In the genomic region with DNA sequence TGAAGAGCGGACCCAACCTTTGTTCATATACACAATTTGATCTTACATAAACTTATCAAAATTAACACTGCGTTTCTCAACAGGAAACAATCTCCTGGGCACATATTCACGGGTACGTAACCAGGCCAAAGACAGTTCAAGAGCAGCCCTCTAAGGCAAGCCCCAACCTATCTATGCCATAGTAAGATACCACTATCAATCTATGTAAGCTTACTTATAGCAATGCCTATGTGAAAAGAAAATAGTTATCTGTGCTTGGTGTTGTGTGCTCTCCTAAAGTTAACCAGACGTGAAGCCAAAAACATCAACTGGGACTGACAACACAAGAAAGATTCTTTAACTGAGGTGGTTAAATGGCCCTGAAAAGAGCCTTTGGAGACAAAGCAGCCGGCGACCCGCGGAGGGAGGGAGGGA, we compare ENCODE assay signal across 8 cellular contexts. TPM values are rescaled to one million over a fixed set of nuclear protein-coding genes. Genes with fewer than 3 reads are reported as not detected.
DNase-seq lines count a peak whose midpoint lies in the region; ATAC-seq and TF ChIP-seq lines count a peak whose summit lies in the region.

No MANE protein-coding gene starts in this region.

- H3K4me3 Mint-ChIP-seq in T-cell, result peak overlapping the region; percentile 85 to 92 (median 86)

- H3K4me2 ChIP-seq in fibroblast of lung (ENCODE audit: extremely low read depth, insufficient read depth, low read length), result peak overlapping the region; percentile 96

- H3K9ac ChIP-seq in fibroblast of lung (ENCODE audit: insufficient read depth, low read length), result peak overlapping the region; percentile 51

- DNase-seq in NCI-H1417 (lab: John Stamatoyannopoulos, UW) (peak in 2 of 3 experiments; percentile 40 to 50), NCI-H1417 treated with DMSO at 0.1 percent for 48 hours (lab: John Stamatoyannopoulos, UW) (no peak), T-cell (peak in 3 of 34 experiments; percentile 4 to 23 (median 6)), fibroblast of lung (ENCODE audit: low read depth in 2 of 2) (peak; percentile 14 to 17), psoas muscle (no peak), cerebellum (ENCODE audit: low spot score) (no peak)

- no peak for TF ChIP-seq CTCF in fibroblast of lung (conservative IDR thresholded peaks at IDR 0.05 in 1 of 2, IDR thresholded peaks at IDR 0.05 in 1 of 2; ENCODE audit: low read depth in 1 of 2, low read length in 2 of 2)
- TF ChIP-seq CTCF in psoas muscle (IDR thresholded peaks at IDR 0.05), result no peak

- CTCF ChIA-PET in T-cell (lab: Charles Lee), result no interaction called here

- H3K9me3 ChIP-seq in fibroblast of lung (ENCODE audit: control insufficient read depth, insufficient read depth, low read depth, low read length), result no peaks in the 10 kb centered on the region
- H3K9me3 ChIP-seq in psoas muscle, result no peaks in the 10 kb centered on the region

- H3K27me3 ChIP-seq in fibroblast of lung (ENCODE audit: control insufficient read depth, insufficient read depth, low read length) (no peaks in the 10 kb centered on the region), psoas muscle (ENCODE audit: insufficient read depth in 3 of 3, low read length in 2 of 3) (no peaks in the 10 kb centered on the region)

- H2AFZ ChIP-seq in fibroblast of lung (ENCODE audit: low read length), result no peak overlapping the region

- H3K36me3 ChIP-seq in fibroblast of lung (ENCODE audit: control insufficient read depth, insufficient read depth, low read length) (no peaks in the 10 kb centered on the region), psoas muscle (ENCODE audit: insufficient read depth in 1 of 2, low read depth in 1 of 2) (peaks cover 0 to 7% of the 10 kb centered on the region in 2 donors)

- H3K9me3 Mint-ChIP-seq in T-cell, result no peaks in the 10 kb centered on the region

- ATAC-seq in T-cell (replicated peaks in 1 of 4), result peak in 1 of 4 experiments; percentile 0
- ATAC-seq in psoas muscle, result no peak
- no peak for ATAC-seq in GM18867 (IDR thresholded peaks at IDR 0.05; ENCODE audit: unreplicated experiment)
- no peak for ATAC-seq in HG03469 (IDR thresholded peaks at IDR 0.05; ENCODE audit: unreplicated experiment)

- peak overlapping the region; percentile 80 for H3K27ac ChIP-seq in fibroblast of lung (ENCODE audit: insufficient read depth, low read length)
- H3K27ac ChIP-seq in psoas muscle, result peak overlapping the region; percentile 71

- no peaks in the 10 kb centered on the region for H4K20me1 ChIP-seq in fibroblast of lung (ENCODE audit: control insufficient read depth, extremely low read depth, insufficient read depth, low read length)

- H3K4me1 Mint-ChIP-seq in T-cell, result peaks cover 46 to 49% (median 49%) of the 10 kb centered on the region in 3 donors

- H3K4me3 ChIP-seq in fibroblast of lung (replicated peaks in 1 of 4; ENCODE audit: control extremely low read depth in 1 of 4, insufficient read depth in 1 of 4, low read depth in 3 of 4, low read length in 4 of 4), result peak overlapping the region; percentile 47 to 97 (median 70)
- H3K4me3 ChIP-seq in psoas muscle, result peak overlapping the region; percentile 66

- H3K27me3 Mint-ChIP-seq in T-cell, result no peaks in the 10 kb centered on the region

- POLR2A ChIA-PET in T-cell (lab: Charles Lee), result interaction anchor here (0.7 to 2.2 kb wide), 3 partner anchors 37 to 42 kb away, joined by 3 to 26 read pairs (median 13); a partner anchor contains a TSS

- H3K27ac Mint-ChIP-seq in T-cell, result peak overlapping the region; percentile 85 to 91

- peaks cover 43% of the 10 kb centered on the region for H3K79me2 ChIP-seq in fibroblast of lung (ENCODE audit: control insufficient read depth, insufficient read depth, low read length)

- H3K4me1 ChIP-seq in fibroblast of lung (ENCODE audit: control insufficient read depth, extremely low read depth, insufficient read depth, low read length) (peaks cover 11% of the 10 kb centered on the region), psoas muscle (peaks cover 17% of the 10 kb centered on the region)

- H3K36me3 Mint-ChIP-seq in T-cell, result peaks cover 27% of the 10 kb centered on the region

- intact Hi-C loops in psoas muscle (cut with DNase I), result no loop called here

- WGBS in psoas muscle, 3 donors, result 14 to 31% (median 14%) methylated on average over 5 to 9 of the region's 9 CpGs

RNA-seq across cellular contexts. Expression of a gene that starts 49.4 kb away (rescaled TPM):
- total RNA-seq in T-cell, result 10 to 100 TPM in 3 of 5 donors, 1 to 10 TPM in 2; 6.0 to 27.6 (median 26.1) TPM
- total RNA-seq in fibroblast of lung, result 10.0 and 12.4 TPM in 2 replicates
- polyA plus RNA-seq in fibroblast of lung, result 6.4 and 7.0 TPM in 2 replicates
- polyA plus RNA-seq in fibroblast of lung (2012), result 9.2 and 12.2 TPM in 2 replicates
- polyA minus RNA-seq in fibroblast of lung (ENCODE audit: low replicate concordance), result 0.71 and 0.93 TPM in 2 replicates
- 10 to 100 TPM; 13.9 to 18.1 (median 15.8) TPM for total RNA-seq in psoas muscle
- polyA plus RNA-seq in psoas muscle, result 10 to 100 TPM; 24.0 to 45.3 (median 32.1) TPM
- total RNA-seq in cerebellum, result 6.5 TPM

Comparison
In these comparisons a context has a peak if more than half of its experiments do, and no peak if none do; other contexts are left out.
1. DNase-seq: peak in NCI-H1417 (2 of 3) and fibroblast of lung (2 of 2); none in NCI-H1417 treated with DMSO at 0.1 percent for 48 hours (single experiment), psoas muscle (0 of 2) and cerebellum (single experiment).